ENCODE assay signal across 8 cellular contexts in genomic region chr19:18304194-18304495, GRCh38. TPM values are rescaled to one million over a fixed set of nuclear protein-coding genes. Genes with fewer than 3 reads are reported as not detected.
A peak's percentile ranks its signal among the peaks of the same experiment; 100 is the strongest.
DNase-seq lines count a peak whose midpoint lies in the region; ATAC-seq and TF ChIP-seq lines count a peak whose summit lies in the region.

No MANE protein-coding gene starts in this region.

- no peak for ATAC-seq in naive thymus-derived CD4-positive, alpha-beta T cell
- ATAC-seq in HG03196 (IDR thresholded peaks at IDR 0.05; ENCODE audit: unreplicated experiment): no peak

- peak overlapping the region; percentile 99 to 100 (median 99) for H3K27ac Mint-ChIP-seq in CD4-positive, alpha-beta memory T cell
- H3K27ac Mint-ChIP-seq in naive thymus-derived CD4-positive, alpha-beta T cell: peak overlapping the region; percentile 95 to 100 (median 98)

- H3K27ac ChIP-seq in CD4-positive, alpha-beta memory T cell (ENCODE audit: low read depth, low read length): peak overlapping the region; percentile 99
- peak overlapping the region; percentile 96 for H3K27ac ChIP-seq in KMS-11
- peak overlapping the region; percentile 94 for H3K27ac ChIP-seq in caudate nucleus (ENCODE audit: low read depth, low read length)
- H3K27ac ChIP-seq in naive thymus-derived CD4-positive, alpha-beta T cell (ENCODE audit: low read depth, low read length): peak overlapping the region; percentile 97

- H3K9me3 Mint-ChIP-seq in CD4-positive, alpha-beta memory T cell: peaks cover 0 to 2% (median 0%) of the 10 kb centered on the region in 8 donors
- H3K9me3 Mint-ChIP-seq in naive thymus-derived CD4-positive, alpha-beta T cell: no peaks in the 10 kb centered on the region

- no peak for TF ChIP-seq CTCF in KMS-11 (conservative IDR thresholded peaks at IDR 0.05; ENCODE audit: low read depth, low read length)

- H3K9ac ChIP-seq in KMS-11: peak overlapping the region; percentile 80; the same call in 1 of the 2 replicates

- peak overlapping the region; percentile 82 to 88 for H3K4me3 ChIP-seq in CD4-positive, alpha-beta memory T cell (ENCODE audit: low read length in 2 of 2)
- H3K4me3 ChIP-seq in KMS-11 (IDR thresholded peaks at IDR 0.05; ENCODE audit: insufficient read depth, low read depth, low read length): no peak overlapping the region
- H3K4me3 ChIP-seq in naive thymus-derived CD4-positive, alpha-beta T cell (ENCODE audit: low read length): peak overlapping the region; percentile 75

- CTCF ChIA-PET in CD4-positive, alpha-beta memory T cell (lab: Charles Lee; ENCODE audit: partially characterized antibody): interaction anchor here (1.2 to 6.7 kb wide), 6 partner anchors 11 to 106 kb away, joined by 4 to 118 read pairs (median 14); partner anchors contain the start of genes JUND and LSM4
- CTCF ChIA-PET in naive thymus-derived CD4-positive, alpha-beta T cell (lab: Charles Lee): interaction anchor here (0.6 to 4.9 kb wide), 4 partner anchors 14 to 24 kb away, joined by 5 to 73 read pairs (median 6); partner anchors contain the start of genes JUND and LSM4

- peak overlapping the region; percentile 81 for H3K4me2 ChIP-seq in KMS-11

- no peaks in the 10 kb centered on the region for H3K36me3 ChIP-seq in CD4-positive, alpha-beta memory T cell (ENCODE audit: insufficient read depth, low read length)
- no peaks in the 10 kb centered on the region; the same call in 1 of the 2 replicates for H3K36me3 ChIP-seq in KMS-11 (ENCODE audit: insufficient read depth)
- H3K36me3 ChIP-seq in naive thymus-derived CD4-positive, alpha-beta T cell (ENCODE audit: control insufficient read depth in 2 of 3, insufficient read depth in 3 of 3, low read length in 3 of 3): peaks cover 0 to 3% (median 0%) of the 10 kb centered on the region in 3 experiments

- POLR2A ChIA-PET in CD4-positive, alpha-beta memory T cell (lab: Charles Lee; ENCODE audit: partially characterized antibody): interaction anchor here (0.9 to 10.4 kb wide), 12 partner anchors 8 to 212 kb away, joined by 3 to 1055 read pairs (median 6); partner anchors contain the start of genes IQCN, JUND, LSM4 and MPV17L2
- POLR2A ChIA-PET in naive thymus-derived CD4-positive, alpha-beta T cell (lab: Charles Lee): interaction anchor here (0.5 to 6.7 kb wide), 8 partner anchors 12 to 200 kb away, joined by 3 to 351 read pairs (median 72); partner anchors contain the start of genes JUND and LSM4

- no peaks in the 10 kb centered on the region for H3K27me3 Mint-ChIP-seq in CD4-positive, alpha-beta memory T cell
- no peaks in the 10 kb centered on the region for H3K27me3 Mint-ChIP-seq in naive thymus-derived CD4-positive, alpha-beta T cell

- H4K20me1 ChIP-seq in KMS-11 (ENCODE audit: insufficient read depth): no peaks in the 10 kb centered on the region

- intact Hi-C loops in CD4-positive, alpha-beta memory T cell (cut with micrococcal nuclease): loop anchor here (1.0 kb wide), 3 partner anchors 10 to 19 kb away; partner anchors contain the start of gene LSM4
- intact Hi-C loops in naive thymus-derived CD4-positive, alpha-beta T cell (cut with micrococcal nuclease): loop anchor here (1.0 to 2.0 kb wide), 5 partner anchors 10 to 23 kb away; partner anchors contain the start of genes JUND (in 2 of the 2) and LSM4 (in 2 of the 2)

- H3K79me2 ChIP-seq in KMS-11 (ENCODE audit: insufficient read depth, low read depth): no peaks in the 10 kb centered on the region

- H3K4me1 ChIP-seq in CD4-positive, alpha-beta memory T cell (ENCODE audit: insufficient read depth, low read length): peaks cover 70% of the 10 kb centered on the region
- peaks cover 38% of the 10 kb centered on the region for H3K4me1 ChIP-seq in KMS-11 (ENCODE audit: low read depth, poor library complexity, severe bottlenecking)
- H3K4me1 ChIP-seq in naive thymus-derived CD4-positive, alpha-beta T cell (ENCODE audit: control insufficient read depth in 2 of 2, insufficient read depth in 2 of 2, low read length in 2 of 2): peaks cover 31 to 37% of the 10 kb centered on the region in 2 donors

- no peaks in the 10 kb centered on the region for H3K9me3 ChIP-seq in CD4-positive, alpha-beta memory T cell (ENCODE audit: control insufficient read depth in 1 of 2, low read length in 2 of 2)
- no peaks in the 10 kb centered on the region for H3K9me3 ChIP-seq in naive thymus-derived CD4-positive, alpha-beta T cell (ENCODE audit: control insufficient read depth in 2 of 3, low read length in 3 of 3)

- no peak for DNase-seq in CD4-positive, alpha-beta memory T cell
- DNase-seq in caudate nucleus (lab: John Stamatoyannopoulos, UW) (peak in 14 of 61 donors; percentile 30 to 74 (median 60)), GOT3 (lab: John Stamatoyannopoulos, UW) (no peak), foreskin melanocyte (no peak), NCI-H1092 (lab: John Stamatoyannopoulos, UW) (no peak)
- peak in 2 of 9 donors; percentile 35 to 53 for DNase-seq in naive thymus-derived CD4-positive, alpha-beta T cell

- peak overlapping the region; percentile 64 for H2AFZ ChIP-seq in KMS-11 (ENCODE audit: low read depth)

- H3K4me3 Mint-ChIP-seq in CD4-positive, alpha-beta memory T cell: peak overlapping the region; percentile 89 to 98 (median 95)
- H3K4me3 Mint-ChIP-seq in naive thymus-derived CD4-positive, alpha-beta T cell: peak overlapping the region; percentile 90 to 98 (median 94)

- H3K36me3 Mint-ChIP-seq in CD4-positive, alpha-beta memory T cell: peaks cover 4 to 22% of the 10 kb centered on the region in 2 donors
- H3K36me3 Mint-ChIP-seq in naive thymus-derived CD4-positive, alpha-beta T cell: peaks cover 0 to 24% (median 0%) of the 10 kb centered on the region in 5 donors

- H3K27me3 ChIP-seq in CD4-positive, alpha-beta memory T cell (ENCODE audit: insufficient read depth, low read length): no peaks in the 10 kb centered on the region
- H3K27me3 ChIP-seq in KMS-11 (ENCODE audit: insufficient read depth, low read depth): no peaks in the 10 kb centered on the region
- H3K27me3 ChIP-seq in naive thymus-derived CD4-positive, alpha-beta T cell (ENCODE audit: control insufficient read depth in 2 of 2, insufficient read depth in 2 of 2, low read length in 2 of 2): no peaks in the 10 kb centered on the region

- peaks cover 19 to 54% (median 34%) of the 10 kb centered on the region in 4 donors for H3K4me1 Mint-ChIP-seq in CD4-positive, alpha-beta memory T cell
- peaks cover 12 to 48% (median 43%) of the 10 kb centered on the region in 7 donors for H3K4me1 Mint-ChIP-seq in naive thymus-derived CD4-positive, alpha-beta T cell

RNA-seq across cellular contexts. Expression of gene LSM4, which starts 18.7 kb away (rescaled TPM):
- 10 to 100 TPM; 64.2 to 65.0 TPM for total RNA-seq in CD4-positive, alpha-beta memory T cell
- 100 to 1,000 TPM; 121 to 164 TPM for polyA plus RNA-seq in CD4-positive, alpha-beta memory T cell
- total RNA-seq in naive thymus-derived CD4-positive, alpha-beta T cell: 100 to 1,000 TPM in 1 of 5 experiments, 10 to 100 TPM in 4; 45.3 to 131 (median 56.2) TPM
- polyA plus RNA-seq in naive thymus-derived CD4-positive, alpha-beta T cell: 100 to 1,000 TPM; 123 to 163 TPM

RNA-seq across cellular contexts. Expression of gene JUND, which starts 22.7 kb away (rescaled TPM):
- 100 to 1,000 TPM; 163 TPM for total RNA-seq in CD4-positive, alpha-beta memory T cell
- polyA plus RNA-seq in CD4-positive, alpha-beta memory T cell: 100 to 1,000 TPM in 1 of 2 donors, 10 to 100 TPM in 1; 16.5 to 133 TPM
- total RNA-seq in naive thymus-derived CD4-positive, alpha-beta T cell: 1,000 to 10,000 TPM in 2 of 5 experiments, 100 to 1,000 TPM in 3; 196 to 1,360 (median 279) TPM
- 10 to 100 TPM; 29.0 to 67.3 TPM for polyA plus RNA-seq in naive thymus-derived CD4-positive, alpha-beta T cell

RNA-seq across cellular contexts. Expression of gene IQCN, which starts 29.9 kb away (rescaled TPM):
- total RNA-seq in CD4-positive, alpha-beta memory T cell: 1 to 10 TPM; 5.5 to 5.8 TPM
- 1 to 10 TPM in 1 of 2 donors, under 1 TPM in 1; 0.13 to 1.8 TPM for polyA plus RNA-seq in CD4-positive, alpha-beta memory T cell
- total RNA-seq in naive thymus-derived CD4-positive, alpha-beta T cell: 10 to 100 TPM in 2 of 5 experiments, 1 to 10 TPM in 3; 4.7 to 28.3 (median 9.1) TPM
- polyA plus RNA-seq in naive thymus-derived CD4-positive, alpha-beta T cell: under 1 TPM; 0.19 to 0.24 TPM

RNA-seq across cellular contexts. Expression of gene PGPEP1, which starts 36.3 kb away (rescaled TPM):
- total RNA-seq in CD4-positive, alpha-beta memory T cell: 10 to 100 TPM; 46.2 to 49.2 TPM
- polyA plus RNA-seq in CD4-positive, alpha-beta memory T cell: 1 to 10 TPM; 6.8 to 8.0 TPM
- total RNA-seq in naive thymus-derived CD4-positive, alpha-beta T cell: 10 to 100 TPM; 26.6 to 57.1 (median 43.8) TPM
- polyA plus RNA-seq in naive thymus-derived CD4-positive, alpha-beta T cell: 10 to 100 TPM in 1 of 2 donors, 1 to 10 TPM in 1; 9.4 to 11.1 TPM
